8 cellular contexts compared by ENCODE assay signal in genomic region chr12:2957816-2958431, GRCh38. TPM values are rescaled to one million over a fixed set of nuclear protein-coding genes. Genes with fewer than 3 reads are reported as not detected.
DNase-seq lines count a peak whose midpoint lies in the region; ATAC-seq and TF ChIP-seq lines count a peak whose summit lies in the region.

No MANE protein-coding gene starts in this region.

- no TSS peak for BruUV-seq in IMR-90 (replicated peaks; lab: Mats Ljungman, UMichigan)

- H3K9ac ChIP-seq in IMR-90 (ENCODE audit: low read depth, low read length): peak overlapping the region; percentile 91

- H2BK5ac ChIP-seq in IMR-90 (ENCODE audit: low read depth, low read length, poor library complexity, severe bottlenecking): peak overlapping the region; percentile 67

- H3K9me1 ChIP-seq in IMR-90 (ENCODE audit: insufficient read depth, low read length): peaks cover 22% of the 10 kb centered on the region

- H3K4me2 ChIP-seq in IMR-90 (ENCODE audit: low read depth, low read length): peak overlapping the region; percentile 82

- H4K91ac ChIP-seq in IMR-90 (ENCODE audit: insufficient read depth, low read depth, low read length): peak overlapping the region; percentile 34

- TF ChIP-seq CTCF in AG04449 (IDR thresholded peaks at IDR 0.05; ENCODE audit: insufficient read depth, low read length, missing control alignments) (no peak), IMR-90 (conservative IDR thresholded peaks at IDR 0.05; ENCODE audit: low read depth, low read length) (no peak), breast epithelium (IDR thresholded peaks at IDR 0.05) (peak in 1 of 3 donors; percentile 14), GM10248 (IDR thresholded peaks at IDR 0.05; ENCODE audit: control extremely low read depth, extremely low read depth, low read depth, missing control alignments) (no peak)

- CTCF ChIA-PET in AG04449 (lab: Yijun Ruan, JAX): interaction anchor here (1.3 to 2.0 kb wide), 2 partner anchors 10 to 14 kb away, joined by 5 to 9 read pairs; no protein-coding TSS in a partner anchor
- CTCF ChIA-PET in IMR-90 (lab: Yijun Ruan, JAX): no interaction called here
- CTCF ChIA-PET in GM10248 (lab: Yijun Ruan, JAX): no interaction called here

- peak overlapping the region; percentile 92 for H2AFZ ChIP-seq in IMR-90 (replicated peaks; ENCODE audit: low read length, poor library complexity)

- H3K4me1 ChIP-seq in IMR-90 (ENCODE audit: control insufficient read depth, insufficient read depth, low read length) (peaks cover 15% of the 10 kb centered on the region), breast epithelium (peaks cover 0 to 5% of the 10 kb centered on the region in 2 donors), mesodermal cell (ENCODE audit: control insufficient read depth, insufficient read depth, low read length, poor library complexity, severe bottlenecking) (peaks cover 16% of the 10 kb centered on the region)

- dilution Hi-C loops in IMR-90 (cut with HindIII; ENCODE audit: low sequenced_read_pairs, unreplicated experiment): no loop called here

- intact Hi-C loops in IMR-90 (cut with micrococcal nuclease) (loop anchor here (2.0 kb wide), 1 partner anchor 77 kb away; no protein-coding TSS in a partner anchor), breast epithelium (cut with DNase I; ENCODE audit: low total_unique reads) (no loop called here)

- H3K36me3 ChIP-seq in IMR-90 (ENCODE audit: control insufficient read depth, insufficient read depth, low read length): no peaks in the 10 kb centered on the region
- no peaks in the 10 kb centered on the region for H3K36me3 ChIP-seq in breast epithelium
- H3K36me3 ChIP-seq in mesodermal cell (ENCODE audit: control insufficient read depth, insufficient read depth, low read length): no peaks in the 10 kb centered on the region

- ATAC-seq in IMR-90 (ENCODE audit: low read depth): no peak
- ATAC-seq in GM18907 (IDR thresholded peaks at IDR 0.05; ENCODE audit: unreplicated experiment): no peak

- H3K4ac ChIP-seq in IMR-90 (ENCODE audit: low read depth, low read length): peak overlapping the region; percentile 74

- peak overlapping the region; percentile 85 for H3K23ac ChIP-seq in IMR-90 (ENCODE audit: low read depth, low read length)

- H2AK5ac ChIP-seq in IMR-90 (ENCODE audit: low read depth, low read length): peak overlapping the region; percentile 59

- H3K27ac ChIP-seq in IMR-90 (ENCODE audit: insufficient read depth, low read length): peak overlapping the region; percentile 79
- H3K27ac ChIP-seq in breast epithelium: peak overlapping the region; percentile 76 to 94
- peak overlapping the region; percentile 57 for H3K27ac ChIP-seq in mesodermal cell (ENCODE audit: low read depth, low read length, severe bottlenecking)

- 0 out of 2 replicates have a peak overlapping the region, but pooled peaks have one; percentile 50 for H3K18ac ChIP-seq in IMR-90 (ENCODE audit: low read depth, low read length)

- no peaks in the 10 kb centered on the region for H3K27me3 ChIP-seq in IMR-90 (ENCODE audit: control insufficient read depth, insufficient read depth, low read length)
- H3K27me3 ChIP-seq in breast epithelium: no peaks in the 10 kb centered on the region

- peak overlapping the region; percentile 80 for H3K4me3 ChIP-seq in AG04449 (ENCODE audit: low read depth, low read length)
- peak overlapping the region; percentile 73 for H3K4me3 ChIP-seq in IMR-90 (ENCODE audit: insufficient read depth, low read depth, low read length)
- H3K4me3 ChIP-seq in breast epithelium: peak overlapping the region; percentile 56 to 75 (median 73)
- H3K4me3 ChIP-seq in mesodermal cell (ENCODE audit: extremely low read depth, insufficient read depth, low read length, poor library complexity, severe bottlenecking): peak overlapping the region; percentile 53

- H2AK9ac ChIP-seq in IMR-90 (replicated peaks; ENCODE audit: low read depth, low read length, poor library complexity): peak overlapping the region; percentile 75

- peak overlapping the region; percentile 55; the same call in 1 of the 2 replicates for H4K5ac ChIP-seq in IMR-90 (ENCODE audit: low read depth, low read length)

- H3K9me3 ChIP-seq in IMR-90 (ENCODE audit: control insufficient read depth, insufficient read depth, low read length) (no peaks in the 10 kb centered on the region), breast epithelium (no peaks in the 10 kb centered on the region), mesodermal cell (ENCODE audit: control insufficient read depth, low read length) (no peaks in the 10 kb centered on the region)

- DNase-seq in AG04449 (ENCODE audit: low read depth, low spot score) (no peak), IMR-90 (no peak), breast epithelium (ENCODE audit: low spot score in 2 of 2) (no peak), GM10248 (ENCODE audit: extremely low spot score) (no peak), NCI-H1417 (lab: John Stamatoyannopoulos, UW) (no peak)
- no peak for DNase-seq in activated CD4-positive, CD25-positive, alpha-beta regulatory T cell treated with anti-CD3 and anti-CD28 coated beads, Interleukin-2, amount 50 U/mL, for 72 hours

- peak overlapping the region; percentile 74 to 91 for H4K8ac ChIP-seq in IMR-90 (ENCODE audit: low read depth in 2 of 2, low read length in 2 of 2)

- H3K79me1 ChIP-seq in IMR-90 (ENCODE audit: low read depth in 1 of 2, low read length in 2 of 2): peaks cover 6 to 44% of the 10 kb centered on the region in 2 experiments; a peak in 3 of 4 replicates

- no peak for TF ChIP-seq RAD21 in IMR-90 (IDR thresholded peaks at IDR 0.05; ENCODE audit: low read length)

- no peak overlapping the region for H2BK20ac ChIP-seq in IMR-90 (ENCODE audit: low read depth, low read length)

- H3K56ac ChIP-seq in IMR-90 (ENCODE audit: extremely low read depth, insufficient read depth, low read length): peak overlapping the region; percentile 51

- no peak for TF ChIP-seq POLR2A in IMR-90 (IDR thresholded peaks at IDR 0.05; ENCODE audit: low read depth, low read length)
- no peak for TF ChIP-seq POLR2A in breast epithelium (IDR thresholded peaks at IDR 0.05)

- peak overlapping the region; percentile 48 for H2BK120ac ChIP-seq in IMR-90 (ENCODE audit: low read depth, low read length)

- POLR2A ChIA-PET in AG04449 (lab: Yijun Ruan, JAX) (interaction anchor here (0.7 kb wide), 1 partner anchor 10 kb away, joined by 3 read pairs; no protein-coding TSS in a partner anchor), IMR-90 (lab: Charles Lee; ENCODE audit: unreplicated experiment) (no interaction called here), GM10248 (lab: Yijun Ruan, JAX) (no interaction called here)

- in situ Hi-C loops in IMR-90 (cut with MboI; ENCODE audit: low sequenced_read_pairs): no loop called here

- peak overlapping the region; percentile 71; the same call in 2 of the 3 replicates for H2BK15ac ChIP-seq in IMR-90 (ENCODE audit: low read depth, low read length)

- WGBS in IMR-90 (ENCODE audit: extremely low coverage in 2 of 2, insufficient read length in 1 of 2), 2 experiments: 48% methylated on average over 3 of the region's 11 CpGs; no CpG with 5 or more reads in 1 of the 2 experiments
- 75 to 83% methylated on average over 5 to 11 of the region's 11 CpGs for WGBS in mesodermal cell (ENCODE audit: insufficient coverage in 2 of 2), 2 experiments

- H3K14ac ChIP-seq in IMR-90 (replicated peaks; ENCODE audit: low read depth, low read length): peak overlapping the region; percentile 95

- peaks cover 20% of the 10 kb centered on the region for H4K20me1 ChIP-seq in IMR-90 (ENCODE audit: insufficient read depth, low read length)

TF ChIP-seq in IMR-90, 13 proteins besides CTCF, POLR2A, EP300 and RAD21:
- TF ChIP-seq USF2 (IDR thresholded peaks at IDR 0.05; ENCODE audit: low read depth, low read length): no peak
- TF ChIP-seq RCOR1 (IDR thresholded peaks at IDR 0.05; ENCODE audit: insufficient replicate concordance, low read length): no peak
- TF ChIP-seq MXI1 (IDR thresholded peaks at IDR 0.05; ENCODE audit: borderline replicate concordance, low read depth, low read length): no peak
- TF ChIP-seq NFE2L2 (IDR thresholded peaks at IDR 0.05; ENCODE audit: low read depth, low read length): no peak
- TF ChIP-seq CHD1 (IDR thresholded peaks at IDR 0.05; ENCODE audit: low read depth, low read length): no peak
- TF ChIP-seq ELK1 (IDR thresholded peaks at IDR 0.05; ENCODE audit: borderline replicate concordance, low read depth, low read length): no peak
- no peak for TF ChIP-seq FOS (IDR thresholded peaks at IDR 0.05; ENCODE audit: low read depth, low read length)
- TF ChIP-seq BHLHE40 (IDR thresholded peaks at IDR 0.05; ENCODE audit: low read depth, low read length): no peak
- TF ChIP-seq CEBPB (IDR thresholded peaks at IDR 0.05; ENCODE audit: low read depth, low read length): no peak
- no peak for TF ChIP-seq SMC3 (IDR thresholded peaks at IDR 0.05; ENCODE audit: low read depth, low read length)
- no peak for TF ChIP-seq RFX5 (IDR thresholded peaks at IDR 0.05; ENCODE audit: low read depth, low read length)
- no peak for TF ChIP-seq MAFK (IDR thresholded peaks at IDR 0.05; ENCODE audit: low read depth, low read length)

RNA-seq across cellular contexts. Expression of gene TEAD4, which starts 1.3 kb away (rescaled TPM):
- total RNA-seq in IMR-90 (2012; rRNA removed) (8.8 and 10.8 TPM in 2 replicates), breast epithelium (10 to 100 TPM in 2 of 3 donors, 1 to 10 TPM in 1; 2.4 to 24.3 (median 12.6) TPM)
- 24.9 and 30.8 TPM in 2 replicates for polyA plus RNA-seq in IMR-90 (2012; rRNA removed)
- 23.3 and 24.4 TPM in 2 replicates for polyA plus RNA-seq in IMR-90 (2012; cell fraction: cytosol; rRNA removed)
- polyA plus RNA-seq in IMR-90 (2012; cell fraction: nucleus; rRNA removed; ENCODE audit: low replicate concordance): 20.3 and 37.5 TPM in 2 replicates
- 31.4 TPM for polyA plus RNA-seq in mesodermal cell (2013, experiment 1 of 2)
- polyA plus RNA-seq in mesodermal cell (2013, experiment 2 of 2): 26.6 TPM
